ENCODE assay signal across 9 cellular contexts in genomic region chr12:24705741-24706358, GRCh38.
A peak's percentile ranks its signal among the peaks of the same experiment; 100 is the strongest.
DNase-seq lines count a peak whose midpoint lies in the region; ATAC-seq, FAIRE-seq and TF ChIP-seq lines count a peak whose summit lies in the region.
"Had no signal": no experiment of that assay in that cellular context is flagged by ENCODE, and none has a peak within 500 bp of the region (broad histone marks: within the 10 kb centered on the region; RNA-seq: fewer than 3 reads in every experiment).

No MANE protein-coding gene starts in this region.

- no peak for TF ChIP-seq RAD21 in K562 (CRISPR knock-in tag; conservative IDR thresholded peaks at IDR 0.05 in 1 of 2, IDR thresholded peaks at IDR 0.05 in 1 of 2)

- H3K4me2 ChIP-seq in K562 (ENCODE audit: insufficient read depth, low read length) = peak overlapping the region; percentile 23; the same call in 1 of the 2 replicates

- no peak for TF ChIP-seq EP300 in K562 (IDR thresholded peaks at IDR 0.05; ENCODE audit: low read length)

- H3K79me2 ChIP-seq in K562 (ENCODE audit: control insufficient read depth, insufficient read depth, low read length) = no peaks in the 10 kb centered on the region

- BruUV-seq in K562 (replicated peaks; lab: Mats Ljungman, UMichigan) = no TSS peak

- H3K36me3 ChIP-seq in K562 (ENCODE audit: control insufficient read depth, insufficient read depth, low read length) (no peaks in the 10 kb centered on the region), vagina (no peaks in the 10 kb centered on the region)

- POLR2A ChIA-PET in K562 (lab: Yijun Ruan, JAX) = interaction anchor here (1.1 to 1.3 kb wide), 3 partner anchors 9 to 16 kb away, joined by 3 to 4 read pairs (median 4); no protein-coding TSS in a partner anchor

- H3K9me3 Mint-ChIP-seq in HFFc6 = no peaks in the 10 kb centered on the region

- H3K9ac ChIP-seq in K562 (ENCODE audit: insufficient read depth in 1 of 2, low read depth in 2 of 2, low read length in 2 of 2) = no peak overlapping the region

- no peaks in the 10 kb centered on the region for H3K4me1 Mint-ChIP-seq in HFFc6 (ENCODE audit: low read depth)

- no peak overlapping the region for H3K4me3 Mint-ChIP-seq in HFFc6

- peaks cover 5% of the 10 kb centered on the region for H3K27me3 Mint-ChIP-seq in HFFc6 (ENCODE audit: insufficient read depth)

- H2AFZ ChIP-seq in K562 (ENCODE audit: low read depth, low read length) = peak overlapping the region; percentile 75

- WGBS in K562 (ENCODE audit: insufficient coverage, low coverage, missing lambda C conversion rate) = 5% methylated on average over 4 of the region's 4 CpGs

- peak; percentile 93 for FAIRE-seq in GM12892 (lab: Jason Lieb, UNC)
- FAIRE-seq in K562 (lab: Jason Lieb, UNC) = no peak
- FAIRE-seq: urothelium cell line had no signal

- H3K9me3 ChIP-seq in K562 (replicated peaks; ENCODE audit: control insufficient read depth, insufficient read depth, low read depth, low read length) (no peaks in the 10 kb centered on the region), vagina (no peaks in the 10 kb centered on the region)

- no peaks in the 10 kb centered on the region for H3K9me1 ChIP-seq in K562 (ENCODE audit: control insufficient read depth, insufficient read depth, low read length)

- H3K4me3 ChIP-seq in K562 (no peak overlapping the region), vagina (no peak overlapping the region)

- H3K27me3 ChIP-seq in K562 (ENCODE audit: control insufficient read depth in 2 of 2, insufficient read depth in 2 of 2, low read length in 2 of 2) = no peaks in the 10 kb centered on the region
- no peaks in the 10 kb centered on the region for H3K27me3 ChIP-seq in vagina

- ATAC-seq in HG03378 (IDR thresholded peaks at IDR 0.05; ENCODE audit: unreplicated experiment) = peak; percentile 99
- peak; percentile 15; the same call in 1 of the 3 replicates for ATAC-seq in K562

- TF ChIP-seq POLR2A in GM12892 (IDR thresholded peaks at IDR 0.05; ENCODE audit: low read depth, low read length) (no peak), K562 (conservative IDR thresholded peaks at IDR 0.05) (no peak), vagina (IDR thresholded peaks at IDR 0.05) (no peak)

- H3K36me3 Mint-ChIP-seq in HFFc6 (ENCODE audit: low read depth) = no peaks in the 10 kb centered on the region

- in situ Hi-C loops in K562 (cut with MboI) = no loop called here

- peaks cover 0 to 22% of the 10 kb centered on the region in 2 experiments; a peak in 3 of 5 replicates for H3K4me1 ChIP-seq in K562 (replicated peaks in 1 of 2; ENCODE audit: control insufficient read depth in 2 of 2, insufficient read depth in 2 of 2, low read length in 2 of 2)
- no peaks in the 10 kb centered on the region for H3K4me1 ChIP-seq in vagina

- H3K27ac Mint-ChIP-seq in HFFc6 = no peak overlapping the region

- intact Hi-C loops in K562 (cut with micrococcal nuclease) (no loop called here), vagina (cut with DNase I) (loop anchor here (10.0 kb wide), 1 partner anchor 49 kb away; no protein-coding TSS in a partner anchor)

- TF ChIP-seq CTCF in GM20000 (IDR thresholded peaks at IDR 0.05; ENCODE audit: extremely low read depth, missing control alignments) (no peak), K562 (IDR thresholded peaks at IDR 0.05 in 2 of 3, conservative IDR thresholded peaks at IDR 0.05 in 1 of 3; ENCODE audit: insufficient read depth in 2 of 3, low read depth in 1 of 3, low read length in 3 of 3) (no peak), vagina (IDR thresholded peaks at IDR 0.05) (no peak), HFFc6 (IDR thresholded peaks at IDR 0.05) (no peak)

- H4K20me1 ChIP-seq in K562 (replicated peaks; ENCODE audit: control insufficient read depth, insufficient read depth, low read length) = no peaks in the 10 kb centered on the region

- peak; percentile 20 for DNase-seq in GM12892 (ENCODE audit: insufficient read length)
- peak; percentile 66 for DNase-seq in GM20000 (ENCODE audit: low spot score)
- no peak for DNase-seq in K562 (ENCODE audit: extremely low read depth in 1 of 4, low spot score in 3 of 4)
- no peak for DNase-seq in NCI-H226
- no peak for DNase-seq in vagina (ENCODE audit: extremely low spot score in 2 of 2)
- no peak for DNase-seq in amygdala (lab: John Stamatoyannopoulos, UW)
- no peak for DNase-seq in HFFc6

- H3K27ac ChIP-seq in K562 (ENCODE audit: extremely low read depth, low read depth, low read length) = no peak overlapping the region
- no peak overlapping the region for H3K27ac ChIP-seq in vagina

- CTCF ChIA-PET in K562 (lab: Yijun Ruan, JAX; ENCODE audit: low intra/inter-chr PET ratio) = no interaction called here

TF ChIP-seq in K562, 482 proteins besides CTCF, POLR2A, EP300 and RAD21:
- TF ChIP-seq SPI1 (IDR thresholded peaks at IDR 0.05; ENCODE audit: borderline replicate concordance, low read depth, low read length) = peak; percentile 86
- TF ChIP-seq HEY1 (CRISPR knock-in tag; IDR thresholded peaks at IDR 0.05; ENCODE audit: borderline replicate concordance) = no peak
- TF ChIP-seq HLTF (IDR thresholded peaks at IDR 0.05) = no peak

Comparison
In these comparisons a context has a peak if more than half of its experiments do, and no peak if none do; other contexts are left out.
1. DNase-seq: peak in GM12892 (single experiment) and GM20000 (single experiment); none in K562 (0 of 4), NCI-H226 (single experiment), vagina (0 of 2), amygdala (0 of 56) and HFFc6 (single experiment).